Comparison of ENCODE assay signal across 8 cellular contexts in the genomic region with DNA sequence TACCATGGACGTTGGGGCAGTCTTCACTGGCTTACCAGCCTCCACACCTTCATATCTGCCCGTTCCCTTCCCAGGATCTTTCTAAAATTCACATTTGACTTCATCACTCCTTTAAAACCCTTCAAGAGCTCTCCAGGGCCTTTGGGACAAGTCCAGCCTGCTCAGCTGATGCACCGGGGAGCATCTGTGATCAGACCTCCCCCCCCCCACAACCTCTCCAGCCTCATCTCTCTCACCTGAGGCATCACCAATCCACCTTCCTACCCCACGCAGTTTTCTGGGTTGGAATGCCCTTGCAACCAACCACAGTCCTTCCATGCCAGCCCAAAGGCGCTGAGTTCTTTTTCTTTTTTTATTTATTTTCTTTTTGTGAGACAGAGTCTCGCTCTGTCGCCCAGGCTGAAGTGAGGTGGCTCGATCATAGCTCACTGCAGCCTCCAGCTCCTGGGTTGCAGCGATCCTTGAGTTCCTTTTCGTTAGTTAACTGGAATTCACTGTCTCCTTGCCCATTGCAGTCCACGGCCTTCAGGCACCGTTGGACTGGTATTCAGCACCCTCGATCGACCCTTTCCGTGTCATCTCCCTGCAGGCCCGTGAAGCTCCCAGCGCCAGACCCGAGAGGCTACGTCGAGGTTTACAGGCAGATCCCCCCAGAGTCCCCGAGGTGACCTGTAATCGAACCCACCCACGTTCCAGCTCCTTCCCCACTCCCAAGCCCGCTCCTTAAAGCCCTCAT. TPM values are rescaled to one million over a fixed set of nuclear protein-coding genes. Genes with fewer than 3 reads are reported as not detected.
DNase-seq lines count a peak whose midpoint lies in the region; ATAC-seq and FAIRE-seq lines count a peak whose summit lies in the region.

No MANE protein-coding gene starts in this region.

- H3K4me3 ChIP-seq in CD4-positive, alpha-beta memory T cell (ENCODE audit: low read length in 2 of 2) = peak overlapping the region; percentile 93 to 94
- H3K4me3 ChIP-seq in adipocyte (ENCODE audit: low read length) (peak overlapping the region; percentile 100), iPS-11a (ENCODE audit: low read depth, low read length) (peak overlapping the region; percentile 96), small intestine (ENCODE audit: low read depth in 1 of 2, low read length in 2 of 2) (peak overlapping the region; percentile 65 to 73)

- no peaks in the 10 kb centered on the region for H3K9me3 ChIP-seq in CD4-positive, alpha-beta memory T cell (ENCODE audit: control insufficient read depth in 1 of 2, low read length in 2 of 2)
- H3K9me3 ChIP-seq in adipocyte (ENCODE audit: control insufficient read depth, low read length) = no peaks in the 10 kb centered on the region
- H3K9me3 ChIP-seq in small intestine (ENCODE audit: control insufficient read depth, low read depth) = no peaks in the 10 kb centered on the region

- H3K4me1 Mint-ChIP-seq in CD4-positive, alpha-beta memory T cell = peaks cover 11 to 54% (median 28%) of the 10 kb centered on the region in 4 donors

- peaks cover 30% of the 10 kb centered on the region for H3K4me1 ChIP-seq in CD4-positive, alpha-beta memory T cell (ENCODE audit: insufficient read depth, low read length)
- peaks cover 16% of the 10 kb centered on the region for H3K4me1 ChIP-seq in adipocyte (ENCODE audit: control insufficient read depth, insufficient read depth, low read length)
- H3K4me1 ChIP-seq in small intestine (ENCODE audit: control insufficient read depth in 2 of 2, insufficient read depth in 1 of 2, low read depth in 1 of 2, low read length in 1 of 2) = peaks cover 3 to 9% of the 10 kb centered on the region in 2 donors

- peak; percentile 5 for ATAC-seq in HG03460 (IDR thresholded peaks at IDR 0.05; ENCODE audit: unreplicated experiment)
- ATAC-seq in HG03432 (IDR thresholded peaks at IDR 0.05; ENCODE audit: unreplicated experiment) = no peak
- no peak for ATAC-seq in GM21360 (IDR thresholded peaks at IDR 0.05; ENCODE audit: unreplicated experiment)

- H3K27me3 ChIP-seq in CD4-positive, alpha-beta memory T cell (ENCODE audit: insufficient read depth, low read length) = no peaks in the 10 kb centered on the region
- H3K27me3 ChIP-seq in adipocyte (replicated peaks; ENCODE audit: control insufficient read depth, insufficient read depth, low read length) (no peaks in the 10 kb centered on the region), small intestine (ENCODE audit: control insufficient read depth in 2 of 2, insufficient read depth in 2 of 2, low read length in 2 of 2) (no peaks in the 10 kb centered on the region)

- H3K36me3 Mint-ChIP-seq in CD4-positive, alpha-beta memory T cell = peaks cover 7 to 15% of the 10 kb centered on the region in 2 donors

- 7 to 12% (median 9%) methylated on average over 24 of the region's 24 CpGs for WGBS in small intestine, 3 donors

- H3K4me3 Mint-ChIP-seq in CD4-positive, alpha-beta memory T cell = peak overlapping the region; percentile 90 to 94 (median 92)

- H3K9me3 Mint-ChIP-seq in CD4-positive, alpha-beta memory T cell = no peaks in the 10 kb centered on the region

- H3K27me3 Mint-ChIP-seq in CD4-positive, alpha-beta memory T cell = no peaks in the 10 kb centered on the region

- CTCF ChIA-PET in CD4-positive, alpha-beta memory T cell (lab: Charles Lee; ENCODE audit: partially characterized antibody) = interaction anchor here (0.5 to 5.6 kb wide), 8 partner anchors 12 to 1386 kb away, joined by 3 to 36 read pairs (median 6); a partner anchor contains a TSS

- no peak for FAIRE-seq in small intestine (lab: Jason Lieb, UNC)

- no peak for DNase-seq in CD4-positive, alpha-beta memory T cell
- DNase-seq in adipocyte (ENCODE audit: low read depth) (peak; percentile 41), small intestine (peak; percentile 14), midbrain (lab: John Stamatoyannopoulos, UW) (no peak)

- H3K36me3 ChIP-seq in CD4-positive, alpha-beta memory T cell (ENCODE audit: insufficient read depth, low read length) = no peaks in the 10 kb centered on the region
- H3K36me3 ChIP-seq in adipocyte (ENCODE audit: control insufficient read depth, insufficient read depth, low read length, severe bottlenecking) (peaks cover 5% of the 10 kb centered on the region), small intestine (ENCODE audit: control insufficient read depth in 2 of 2, insufficient read depth in 2 of 2, low read length in 2 of 2) (no peaks in the 10 kb centered on the region)

- intact Hi-C loops in CD4-positive, alpha-beta memory T cell (cut with micrococcal nuclease) = loop anchor here (1.0 to 5.0 kb wide), 5 partner anchors 33 to 177 kb away; a partner anchor contains a TSS

- H3K27ac ChIP-seq in CD4-positive, alpha-beta memory T cell (ENCODE audit: low read depth, low read length) = peak overlapping the region; percentile 85
- H3K27ac ChIP-seq in small intestine (ENCODE audit: low read depth in 1 of 2, low read length in 1 of 2) = no peak overlapping the region

- H3K9ac ChIP-seq in adipocyte (ENCODE audit: low read length) = peak overlapping the region; percentile 100

- POLR2A ChIA-PET in CD4-positive, alpha-beta memory T cell (lab: Charles Lee; ENCODE audit: partially characterized antibody) = interaction anchor here (0.7 to 4.0 kb wide), 9 partner anchors 8 to 68 kb away, joined by 3 to 27 read pairs (median 9); a partner anchor contains a TSS

- H3K27ac Mint-ChIP-seq in CD4-positive, alpha-beta memory T cell = peak overlapping the region; percentile 78 to 93 (median 88)

RNA-seq across cellular contexts. Expression of a gene that starts 0.7 kb away (rescaled TPM):
- total RNA-seq in CD4-positive, alpha-beta memory T cell = 10 to 100 TPM; 11.8 to 11.9 TPM
- polyA plus RNA-seq in CD4-positive, alpha-beta memory T cell = 10 to 100 TPM; 15.7 to 16.6 TPM
- 10 to 100 TPM in 1 of 3 donors, 1 to 10 TPM in 2; 6.7 to 10.1 (median 7.8) TPM for polyA plus RNA-seq in small intestine

RNA-seq across cellular contexts. Expression of a gene that starts 0.8 kb away (rescaled TPM):
- total RNA-seq in CD4-positive, alpha-beta memory T cell = 10 to 100 TPM; 26.0 to 28.5 TPM
- 10 to 100 TPM; 12.9 to 15.2 TPM for polyA plus RNA-seq in CD4-positive, alpha-beta memory T cell
- polyA plus RNA-seq in small intestine = 10 to 100 TPM; 12.5 to 17.4 (median 14.6) TPM

RNA-seq across cellular contexts. Expression of a gene that starts 14.7 kb away (rescaled TPM):
- 10 to 100 TPM; 35.8 to 38.2 TPM for total RNA-seq in CD4-positive, alpha-beta memory T cell
- 100 to 1,000 TPM; 122 to 126 TPM for polyA plus RNA-seq in CD4-positive, alpha-beta memory T cell
- 100 to 1,000 TPM in 2 of 3 donors, 10 to 100 TPM in 1; 75.7 to 169 (median 145) TPM for polyA plus RNA-seq in small intestine

RNA-seq across cellular contexts. Expression of a gene that starts 30.6 kb away (rescaled TPM):
- 10 to 100 TPM; 29.0 to 31.6 TPM for total RNA-seq in CD4-positive, alpha-beta memory T cell
- 10 to 100 TPM; 42.9 to 53.3 TPM for polyA plus RNA-seq in CD4-positive, alpha-beta memory T cell
- polyA plus RNA-seq in small intestine = 1 to 10 TPM in 2 of 3 donors, under 1 TPM in 1; 0.89 to 8.8 (median 4.1) TPM

RNA-seq across cellular contexts. Expression of a gene that starts 53.6 kb away (rescaled TPM):
- total RNA-seq in CD4-positive, alpha-beta memory T cell = 10 to 100 TPM; 15.2 to 15.8 TPM
- polyA plus RNA-seq in CD4-positive, alpha-beta memory T cell = 10 to 100 TPM in 1 of 2 donors, 1 to 10 TPM in 1; 5.0 to 11.5 TPM
- polyA plus RNA-seq in small intestine = 10 to 100 TPM; 17.9 to 58.4 (median 53.5) TPM

Comparison
In these comparisons a context has a peak if more than half of its experiments do, and no peak if none do; other contexts are left out.
1. DNase-seq: peak in adipocyte (single experiment) and small intestine (single experiment); none in CD4-positive, alpha-beta memory T cell (0 of 5) and midbrain (single experiment).
2. Peak in every context shown above with its lines, with median percentiles within 50 percentile points of each other: H3K4me3 ChIP-seq.